Comparison of ENCODE assay signal across 24 cellular contexts in genomic region chr1:119687391-119688079, GRCh38. TPM values are rescaled to one million over a fixed set of nuclear protein-coding genes. Genes with fewer than 3 reads are reported as not detected.
DNase-seq lines count a peak whose midpoint lies in the region; ATAC-seq and TF ChIP-seq lines count a peak whose summit lies in the region.
"Had no signal": no experiment of that assay in that cellular context is flagged by ENCODE, and none has a peak within 500 bp of the region (broad histone marks: within the 10 kb centered on the region; RNA-seq: fewer than 3 reads in every experiment).

No MANE protein-coding gene starts in this region.

- no peaks in the 10 kb centered on the region for H3K36me3 Mint-ChIP-seq in MCF 10A (ENCODE audit: insufficient read depth, unreplicated experiment)
- H3K36me3 Mint-ChIP-seq: naive B cell, T-cell had no signal

- H3K36me3 ChIP-seq in breast epithelium (no peaks in the 10 kb centered on the region), mammary epithelial cell (ENCODE audit: insufficient read depth, low read length) (no peaks in the 10 kb centered on the region), lower lobe of right lung (no peaks in the 10 kb centered on the region)
- H3K36me3 ChIP-seq: BLaER1, esophagus squamous epithelium, ovary, upper lobe of left lung had no signal

- H3K4me3 ChIP-seq in breast epithelium (no peak overlapping the region), mammary epithelial cell (replicated peaks in 1 of 3; ENCODE audit: insufficient read depth in 1 of 3, low read depth in 2 of 3, low read length in 3 of 3) (peak overlapping the region in 2 of 3 experiments; percentile 10 to 16), lower lobe of right lung (no peak overlapping the region)
- H3K4me3 ChIP-seq: BLaER1, esophagus squamous epithelium, ovary, upper lobe of left lung had no signal

- H3K4me1 ChIP-seq in breast epithelium (peaks cover 0 to 9% of the 10 kb centered on the region in 2 donors), mammary epithelial cell (ENCODE audit: insufficient read depth, low read length) (peaks cover 32% of the 10 kb centered on the region), lower lobe of right lung (no peaks in the 10 kb centered on the region)
- H3K4me1 ChIP-seq: BLaER1, upper lobe of left lung had no signal

- H3K9ac ChIP-seq in mammary epithelial cell (ENCODE audit: insufficient read depth, low read length), result no peak overlapping the region
- H3K9ac ChIP-seq: BLaER1 had no signal

- no peaks in the 10 kb centered on the region for H4K20me1 ChIP-seq in mammary epithelial cell (ENCODE audit: insufficient read depth, low read length)
- H4K20me1 ChIP-seq: BLaER1 had no signal

- no peaks in the 10 kb centered on the region for H3K79me2 ChIP-seq in mammary epithelial cell (ENCODE audit: insufficient read depth, low read length)

- TF ChIP-seq CTCF in MCF 10A (IDR thresholded peaks at IDR 0.05; ENCODE audit: unreplicated experiment) (no peak), breast epithelium (IDR thresholded peaks at IDR 0.05) (no peak), mammary epithelial cell (conservative IDR thresholded peaks at IDR 0.05 in 1 of 2, IDR thresholded peaks at IDR 0.05 in 1 of 2; ENCODE audit: extremely low read depth in 1 of 2, insufficient read depth in 1 of 2, low read depth in 1 of 2, low read length in 2 of 2) (no peak), lower lobe of right lung (IDR thresholded peaks at IDR 0.05) (no peak)

- no TSS peak for BruUV-seq in MCF 10A (replicated peaks; lab: Mats Ljungman, UMichigan)
- no TSS peak for BruUV-seq in mammary epithelial cell (replicated peaks; lab: Mats Ljungman, UMichigan)

- CTCF ChIA-PET in MCF 10A (lab: Yijun Ruan, JAX) (interaction anchor here (0.7 to 3.6 kb wide), 7 partner anchors 13 to 139 kb away, joined by 3 to 33 read pairs (median 6); no protein-coding TSS in a partner anchor), mammary epithelial cell (lab: Charles Lee; ENCODE audit: low non-redundant PET) (no interaction called here)

- peaks cover 19% of the 10 kb centered on the region for H3K4me1 Mint-ChIP-seq in MCF 10A (ENCODE audit: insufficient read depth, unreplicated experiment)
- H3K4me1 Mint-ChIP-seq: activated CD4-positive, alpha-beta T cell treated with anti-CD3 and anti-CD28 coated beads, Interleukin-2, amount 10 ng/mL, durations not matched to agents 24 days and 14 days; naive B cell; T-cell had no signal

- no peaks in the 10 kb centered on the region for H3K27me3 Mint-ChIP-seq in MCF 10A (ENCODE audit: insufficient read depth, unreplicated experiment)

- DNase-seq in MCF 10A (ENCODE audit: unreplicated experiment), result peak; percentile 74
- DNase-seq in breast epithelium (ENCODE audit: low spot score in 2 of 2), result no peak
- DNase-seq in mammary epithelial cell, result peak; percentile 81
- DNase-seq in iPS-NIHi7 (ENCODE audit: extremely low spot score), result peak; percentile 43
- no peak for DNase-seq in lower lobe of right lung
- no peak for DNase-seq in NCI-H526 treated with DMSO at 0.1 percent for 48 hours (lab: John Stamatoyannopoulos, UW)
- no peak for DNase-seq in SKM-1 treated with dmso at 0.1 percent for 144 hours (lab: John Stamatoyannopoulos, UW; ENCODE audit: unreplicated experiment)
- no peak for DNase-seq in LoVo (ENCODE audit: low spot score)
- DNase-seq: activated CD4-positive, alpha-beta T cell treated with anti-CD3 and anti-CD28 coated beads, Interleukin-2, amount 10 ng/mL, durations not matched to agents 24 days and 14 days; activated CD8-positive, alpha-beta memory T cell treated with anti-CD3 and anti-CD28 coated beads, Interleukin-2, amount 50 U/mL, for 48 hours; activated effector memory CD4-positive, alpha-beta T cell treated with anti-CD3 and anti-CD28 coated beads, Interleukin-2, amount 50 U/mL, for 16 hours; caudate nucleus; esophagus squamous epithelium; HCEC 1CT; head of caudate nucleus; kidney; naive B cell; NCI-H187 treated with DMSO at 0.1 percent for 48 hours; ovary; SHP77; stimulated activated naive CD8-positive, alpha-beta T cell treated with anti-CD3 and anti-CD28 coated beads, Interleukin-15, Interleukin-2, amounts not matched to agents 100 U/mL and 50 U/mL, for 24 hours; T-cell; upper lobe of left lung had no signal

- no peak overlapping the region for H3K4me3 Mint-ChIP-seq in MCF 10A (ENCODE audit: unreplicated experiment)
- H3K4me3 Mint-ChIP-seq: activated CD4-positive, alpha-beta T cell treated with anti-CD3 and anti-CD28 coated beads, Interleukin-2, amount 10 ng/mL, durations not matched to agents 24 days and 14 days; naive B cell; T-cell had no signal

- no peak overlapping the region for H3K27ac Mint-ChIP-seq in MCF 10A (ENCODE audit: low read depth, unreplicated experiment)
- H3K27ac Mint-ChIP-seq: activated CD4-positive, alpha-beta T cell treated with anti-CD3 and anti-CD28 coated beads, Interleukin-2, amount 10 ng/mL, durations not matched to agents 24 days and 14 days; naive B cell; T-cell had no signal

- dilution Hi-C loops in mammary epithelial cell (cut with HindIII; ENCODE audit: low sequenced_read_pairs), result no loop called here

- peaks cover 1% of the 10 kb centered on the region for H3K9me3 Mint-ChIP-seq in MCF 10A (ENCODE audit: unreplicated experiment)
- H3K9me3 Mint-ChIP-seq: activated CD4-positive, alpha-beta T cell treated with anti-CD3 and anti-CD28 coated beads, Interleukin-2, amount 10 ng/mL, durations not matched to agents 24 days and 14 days; T-cell had no signal

- ATAC-seq in lower lobe of right lung, result no peak
- ATAC-seq: stimulated activated naive CD8-positive, alpha-beta T cell treated with anti-CD3 and anti-CD28 coated beads, Interleukin-15, Interleukin-2, amounts not matched to agents 100 U/mL and 50 U/mL, for 24 hours; T-cell had no signal

- H3K9me3 ChIP-seq in breast epithelium, result no peaks in the 10 kb centered on the region
- no peaks in the 10 kb centered on the region for H3K9me3 ChIP-seq in mammary epithelial cell (replicated peaks; ENCODE audit: insufficient read depth, low read length)
- H3K9me3 ChIP-seq in lower lobe of right lung, result no peaks in the 10 kb centered on the region
- H3K9me3 ChIP-seq: esophagus squamous epithelium, ovary, upper lobe of left lung had no signal

- in situ Hi-C loops in mammary epithelial cell (cut with MboI; ENCODE audit: low sequenced_read_pairs in 2 of 2), result no loop called here

- no peaks in the 10 kb centered on the region for H3K27me3 ChIP-seq in breast epithelium
- H3K27me3 ChIP-seq in mammary epithelial cell (ENCODE audit: insufficient read depth, low read length), result no peaks in the 10 kb centered on the region
- H3K27me3 ChIP-seq in lower lobe of right lung (ENCODE audit: low read depth), result no peaks in the 10 kb centered on the region
- H3K27me3 ChIP-seq: BLaER1, esophagus squamous epithelium, ovary, upper lobe of left lung had no signal

- intact Hi-C loops in MCF 10A (cut with micrococcal nuclease), result no loop called here
- intact Hi-C loops in breast epithelium (cut with DNase I; ENCODE audit: low total_unique reads), result loop anchor here (2.0 kb wide), 1 partner anchor 13 kb away; no protein-coding TSS in a partner anchor
- intact Hi-C loops in mammary epithelial cell (cut with micrococcal nuclease), result loop anchor here (2.0 kb wide), 1 partner anchor 25 kb away; no protein-coding TSS in a partner anchor
- intact Hi-C loops in lower lobe of right lung (cut with DNase I), result no loop called here

- H3K4me2 ChIP-seq in mammary epithelial cell (ENCODE audit: insufficient read depth, low read depth, low read length), result peak overlapping the region; percentile 70
- H3K4me2 ChIP-seq: BLaER1 had no signal

- H2AFZ ChIP-seq in mammary epithelial cell (ENCODE audit: low read depth, low read length), result peak overlapping the region; percentile 24

- WGBS in mammary epithelial cell (ENCODE audit: low coverage, missing lambda C conversion rate), result 0% methylated on average over 3 of the region's 3 CpGs

- no peak for TF ChIP-seq POLR2A in breast epithelium (IDR thresholded peaks at IDR 0.05)

- H3K27ac ChIP-seq in breast epithelium (peak overlapping the region in 1 of 2 donors; percentile 41), mammary epithelial cell (ENCODE audit: insufficient read depth, low read depth, low read length) (peak overlapping the region; percentile 19), lower lobe of right lung (no peak overlapping the region)
- H3K27ac ChIP-seq: BLaER1, ovary, upper lobe of left lung had no signal

- POLR2A ChIA-PET in MCF 10A (lab: Yijun Ruan, JAX), result interaction anchor here (0.5 to 6.9 kb wide), 10 partner anchors 8 to 1758 kb away, joined by 3 to 52 read pairs (median 4); partner anchors contain the start of genes GDAP2, PHGDH, WDR3 and ZNF697

RNA-seq across cellular contexts. Expression of gene PHGDH, which starts 24.2 kb away (rescaled TPM):
- 165 and 198 TPM in 2 replicates for total RNA-seq in MCF 10A (2022)
- total RNA-seq in breast epithelium, result 10 to 100 TPM in 2 of 3 donors, 1 to 10 TPM in 1; 6.1 to 54.7 (median 17.7) TPM
- total RNA-seq in mammary epithelial cell, result 100 to 1,000 TPM; 171 to 211 TPM
- polyA plus RNA-seq in mammary epithelial cell, result 65.8 TPM
- 152 TPM for polyA minus RNA-seq in mammary epithelial cell
- total RNA-seq in lower lobe of right lung, result 60.8 TPM

RNA-seq across cellular contexts. Expression of gene ZNF697, which starts 39.5 kb away (rescaled TPM):
- 12.2 and 13.2 TPM in 2 replicates for total RNA-seq in MCF 10A (2022)
- 1 to 10 TPM; 4.2 to 9.5 (median 7.0) TPM for total RNA-seq in breast epithelium
- 1 to 10 TPM; 7.3 to 9.4 TPM for total RNA-seq in mammary epithelial cell
- 1.8 TPM for polyA plus RNA-seq in mammary epithelial cell
- polyA minus RNA-seq in mammary epithelial cell, result 5.2 TPM
- total RNA-seq in lower lobe of right lung, result 8.7 TPM

Comparison
In these comparisons a context has a peak if more than half of its experiments do, and no peak if none do; other contexts are left out.
1. DNase-seq: peak in MCF 10A (single experiment), mammary epithelial cell (single experiment) and iPS-NIHi7 (single experiment); none in breast epithelium (0 of 2), lower lobe of right lung (single experiment), NCI-H526 treated with DMSO at 0.1 percent for 48 hours (single experiment), SKM-1 treated with dmso at 0.1 percent for 144 hours (single experiment) and LoVo (single experiment).
2. H3K4me3 ChIP-seq: peak in mammary epithelial cell (2 of 3); none in breast epithelium (0 of 3) and lower lobe of right lung (single experiment).
3. intact Hi-C loops: an anchor here in breast epithelium (2.0 kb wide) and mammary epithelial cell (2.0 kb wide); none called in MCF 10A and lower lobe of right lung.